Comparison of ENCODE assay signal across 1 cellular context in the genomic region with DNA sequence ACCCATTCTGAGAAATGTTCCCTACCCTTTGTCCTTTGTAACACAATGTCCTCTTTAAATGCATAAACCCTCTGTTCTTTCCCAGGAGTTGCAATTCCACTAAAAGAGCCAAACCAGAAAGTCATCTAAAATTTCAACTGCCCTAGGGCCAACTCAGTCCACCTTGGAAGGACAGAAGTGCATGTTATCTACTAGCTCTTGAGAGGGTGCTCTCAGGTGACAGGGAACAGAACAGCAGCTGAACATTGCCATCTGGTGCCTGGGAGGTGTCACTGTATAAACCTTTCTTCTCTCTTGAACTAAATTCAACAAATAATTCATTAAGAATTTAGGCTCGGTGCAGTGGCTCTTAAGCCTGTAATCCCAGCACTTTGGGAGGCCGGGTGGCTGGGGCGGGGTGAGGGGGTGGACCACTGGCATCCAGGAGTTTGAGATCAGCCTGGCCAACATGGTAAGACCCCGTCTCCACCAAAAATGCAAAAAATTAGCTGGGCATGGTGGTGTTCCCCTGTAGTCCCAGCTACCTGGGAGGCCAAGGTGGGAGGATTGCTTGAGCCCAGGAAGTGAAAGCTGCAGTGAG.
TF ChIP-seq lines count a peak whose summit lies in the region.

No MANE protein-coding gene starts in this region.

TF ChIP-seq in GM23338, 12 proteins besides CTCF, POLR2A, EP300 and RAD21 (continued from another document):
- TF ChIP-seq ETS1 (IDR thresholded peaks at IDR 0.05) = no peak
